In genomic region chr3:10262027-10262426, GRCh38 we compare ENCODE assay signal across 17 cellular contexts. TPM values are rescaled to one million over a fixed set of nuclear protein-coding genes. Genes with fewer than 3 reads are reported as not detected.
A peak's percentile ranks its signal among the peaks of the same experiment; 100 is the strongest.
DNase-seq lines count a peak whose midpoint lies in the region; ATAC-seq and TF ChIP-seq lines count a peak whose summit lies in the region.
"Had no signal": no experiment of that assay in that cellular context is flagged by ENCODE, and none has a peak within 500 bp of the region (broad histone marks: within the 10 kb centered on the region; RNA-seq: fewer than 3 reads in every experiment).

No MANE protein-coding gene starts in this region.

- CTCF ChIA-PET in PC-9 (lab: Charles Lee): no interaction called here

- POLR2A ChIA-PET in activated naive CD8-positive, alpha-beta T cell treated with anti-CD3 and anti-CD28 coated beads, Interleukin-2, amount 10 ng/mL, durations not matched to agents 7 days and 5 days (lab: Charles Lee): interaction anchor here (0.7 kb wide), 2 partner anchors 7 to 106 kb away, joined by 3 to 5 read pairs; no protein-coding TSS in a partner anchor
- POLR2A ChIA-PET in PC-9 (lab: Charles Lee; ENCODE audit: unreplicated experiment): no interaction called here

- ATAC-seq in stimulated activated naive CD8-positive, alpha-beta T cell treated with anti-CD3 and anti-CD28 coated beads, Interleukin-15, Interleukin-2, amounts not matched to agents 100 U/mL and 50 U/mL, for 24 hours: no peak
- no peak for ATAC-seq in activated naive CD8-positive, alpha-beta T cell treated with anti-CD3 and anti-CD28 coated beads, Interleukin-2, amount 10 ng/mL, durations not matched to agents 7 days and 5 days (ENCODE audit: low read depth)
- no peak for ATAC-seq in natural killer cell
- ATAC-seq in HG03039 (IDR thresholded peaks at IDR 0.05; ENCODE audit: unreplicated experiment): no peak
- ATAC-seq: activated CD4-positive, CD25-positive, alpha-beta regulatory T cell treated with anti-CD3 and anti-CD28 coated beads, Interleukin-2, amount 50 U/mL, for 24 hours had no signal

- H3K9me3 Mint-ChIP-seq in stimulated activated naive CD8-positive, alpha-beta T cell treated with anti-CD3 and anti-CD28 coated beads, Interleukin-15, Interleukin-2, amounts not matched to agents 100 ng/mL and 50 ng/mL, for 24 hours: no peaks in the 10 kb centered on the region
- no peaks in the 10 kb centered on the region for H3K9me3 Mint-ChIP-seq in activated naive CD8-positive, alpha-beta T cell treated with anti-CD3 and anti-CD28 coated beads, Interleukin-2, amount 10 ng/mL, durations not matched to agents 7 days and 5 days
- no peaks in the 10 kb centered on the region for H3K9me3 Mint-ChIP-seq in natural killer cell

- peaks cover 70% of the 10 kb centered on the region for H3K36me3 Mint-ChIP-seq in stimulated activated naive CD8-positive, alpha-beta T cell treated with anti-CD3 and anti-CD28 coated beads, Interleukin-15, Interleukin-2, amounts not matched to agents 100 ng/mL and 50 ng/mL, for 24 hours (ENCODE audit: low read depth)
- peaks cover 39% of the 10 kb centered on the region for H3K36me3 Mint-ChIP-seq in activated naive CD8-positive, alpha-beta T cell treated with anti-CD3 and anti-CD28 coated beads, Interleukin-2, amount 10 ng/mL, durations not matched to agents 7 days and 5 days
- peaks cover 27% of the 10 kb centered on the region for H3K36me3 Mint-ChIP-seq in natural killer cell

- no peak overlapping the region for H3K27ac ChIP-seq in PC-9
- H3K27ac ChIP-seq: ascending aorta, colonic mucosa, thoracic aorta had no signal

- DNase-seq in stimulated activated naive CD8-positive, alpha-beta T cell treated with anti-CD3 and anti-CD28 coated beads, Interleukin-15, Interleukin-2, amounts not matched to agents 100 U/mL and 50 U/mL, for 24 hours: no peak
- DNase-seq in activated naive CD8-positive, alpha-beta T cell treated with anti-CD3 and anti-CD28 coated beads, Interleukin-2, amount 10 ng/mL, durations not matched to agents 7 days and 5 days: no peak
- DNase-seq in natural killer cell (no peak), PC-9 (no peak), GM19240 (ENCODE audit: insufficient read length, low spot score) (no peak)
- DNase-seq: AML-193, colonic mucosa, DMS 273 treated with DMSO at 0.1 percent for 48 hours, NCI-H1930, NCI-H446 treated with DMSO at 0.1 percent for 48 hours had no signal

- no peak overlapping the region for H2AFZ ChIP-seq in PC-9

- H3F3A ChIP-seq in PC-9 (ENCODE audit: insufficient read depth, low read depth): peaks cover 3% of the 10 kb centered on the region; the same call in 1 of the 2 replicates

- H3K4me1 ChIP-seq in PC-9 (replicated peaks; ENCODE audit: insufficient read depth): no peaks in the 10 kb centered on the region
- H3K4me1 ChIP-seq: ascending aorta, colonic mucosa had no signal

- no TSS peak for BruUV-seq in PC-9 (replicated peaks; lab: Mats Ljungman, UMichigan)

- H3K4me3 Mint-ChIP-seq in stimulated activated naive CD8-positive, alpha-beta T cell treated with anti-CD3 and anti-CD28 coated beads, Interleukin-15, Interleukin-2, amounts not matched to agents 100 ng/mL and 50 ng/mL, for 24 hours: no peak overlapping the region
- H3K4me3 Mint-ChIP-seq in activated naive CD8-positive, alpha-beta T cell treated with anti-CD3 and anti-CD28 coated beads, Interleukin-2, amount 10 ng/mL, durations not matched to agents 7 days and 5 days: no peak overlapping the region
- H3K4me3 Mint-ChIP-seq in natural killer cell: no peak overlapping the region

- peaks cover 73% of the 10 kb centered on the region for H3K4me1 Mint-ChIP-seq in stimulated activated naive CD8-positive, alpha-beta T cell treated with anti-CD3 and anti-CD28 coated beads, Interleukin-15, Interleukin-2, amounts not matched to agents 100 ng/mL and 50 ng/mL, for 24 hours (ENCODE audit: low read depth)
- H3K4me1 Mint-ChIP-seq in activated naive CD8-positive, alpha-beta T cell treated with anti-CD3 and anti-CD28 coated beads, Interleukin-2, amount 10 ng/mL, durations not matched to agents 7 days and 5 days: peaks cover 40% of the 10 kb centered on the region
- H3K4me1 Mint-ChIP-seq in natural killer cell: peaks cover 64 to 69% of the 10 kb centered on the region in 2 donors

- H3K27ac Mint-ChIP-seq in stimulated activated naive CD8-positive, alpha-beta T cell treated with anti-CD3 and anti-CD28 coated beads, Interleukin-15, Interleukin-2, amounts not matched to agents 100 ng/mL and 50 ng/mL, for 24 hours: peak overlapping the region; percentile 66
- peak overlapping the region; percentile 4 for H3K27ac Mint-ChIP-seq in activated naive CD8-positive, alpha-beta T cell treated with anti-CD3 and anti-CD28 coated beads, Interleukin-2, amount 10 ng/mL, durations not matched to agents 7 days and 5 days
- H3K27ac Mint-ChIP-seq in natural killer cell: peak overlapping the region; percentile 75 to 83

- no peak overlapping the region for H3K4me3 ChIP-seq in PC-9
- H3K4me3 ChIP-seq: ascending aorta, colonic mucosa, thoracic aorta had no signal

- no peaks in the 10 kb centered on the region for H3K27me3 Mint-ChIP-seq in stimulated activated naive CD8-positive, alpha-beta T cell treated with anti-CD3 and anti-CD28 coated beads, Interleukin-15, Interleukin-2, amounts not matched to agents 100 ng/mL and 50 ng/mL, for 24 hours
- no peaks in the 10 kb centered on the region for H3K27me3 Mint-ChIP-seq in activated naive CD8-positive, alpha-beta T cell treated with anti-CD3 and anti-CD28 coated beads, Interleukin-2, amount 10 ng/mL, durations not matched to agents 7 days and 5 days
- H3K27me3 Mint-ChIP-seq in natural killer cell (ENCODE audit: low read depth in 2 of 2): no peaks in the 10 kb centered on the region

- H3K27me3 ChIP-seq in PC-9 (ENCODE audit: insufficient read depth, low read depth): no peaks in the 10 kb centered on the region
- H3K27me3 ChIP-seq: ascending aorta, colonic mucosa had no signal

- H3K9me3 ChIP-seq in PC-9 (ENCODE audit: insufficient read depth, low read depth): no peaks in the 10 kb centered on the region
- H3K9me3 ChIP-seq: ascending aorta, colonic mucosa, thoracic aorta had no signal

- H3K9me2 ChIP-seq in PC-9 (ENCODE audit: insufficient read depth): no peaks in the 10 kb centered on the region

- no peak overlapping the region for H3K4me2 ChIP-seq in PC-9

- H3K36me3 ChIP-seq in PC-9 (ENCODE audit: low read depth): peaks cover 24% of the 10 kb centered on the region; the same call in 1 of the 2 replicates
- H3K36me3 ChIP-seq: colonic mucosa had no signal

- H3K79me2 ChIP-seq in PC-9 (ENCODE audit: low read depth): peaks cover 23% of the 10 kb centered on the region

- H4K20me1 ChIP-seq in PC-9 (ENCODE audit: insufficient read depth): peaks cover 11% of the 10 kb centered on the region

- intact Hi-C loops in natural killer cell (cut with micrococcal nuclease) (no loop called here), PC-9 (cut with micrococcal nuclease; ENCODE audit: unreplicated experiment) (no loop called here)

- TF ChIP-seq CTCF in natural killer cell (IDR thresholded peaks at IDR 0.05) (no peak), PC-9 (conservative IDR thresholded peaks at IDR 0.05) (no peak)

RNA-seq across cellular contexts. Expression of gene TATDN2, which starts 13.8 kb away (rescaled TPM):
- total RNA-seq in activated naive CD8-positive, alpha-beta T cell treated with anti-CD3 and anti-CD28 coated beads, Interleukin-2, amount 10 ng/mL, durations not matched to agents 7 days and 5 days: 10 to 100 TPM; 55.4 to 67.4 TPM
- 10 to 100 TPM; 75.6 to 99.4 (median 88.4) TPM for total RNA-seq in natural killer cell
- 27.3 and 34.0 TPM in 2 replicates for total RNA-seq in PC-9 (2021)

RNA-seq across cellular contexts. Expression of gene GHRL, which starts 30.7 kb away (rescaled TPM):
- under 1 TPM; 0.53 to 0.94 TPM for total RNA-seq in activated naive CD8-positive, alpha-beta T cell treated with anti-CD3 and anti-CD28 coated beads, Interleukin-2, amount 10 ng/mL, durations not matched to agents 7 days and 5 days
- total RNA-seq in natural killer cell (1 to 10 TPM; 1.4 to 2.6 (median 1.5) TPM), PC-9 (2021) (0.48 TPM in 1 of 2 replicates, not detected in the other)
- total RNA-seq: ascending aorta, endothelial cell of umbilical vein, fibroblast of villous mesenchyme had no signal

RNA-seq across cellular contexts. Expression of gene SEC13, which starts 58.9 kb away (rescaled TPM):
- total RNA-seq in activated naive CD8-positive, alpha-beta T cell treated with anti-CD3 and anti-CD28 coated beads, Interleukin-2, amount 10 ng/mL, durations not matched to agents 7 days and 5 days: 10 to 100 TPM; 71.6 to 74.2 TPM
- total RNA-seq in natural killer cell: 100 to 1,000 TPM in 1 of 3 donors, 10 to 100 TPM in 2; 88.6 to 105 (median 99.3) TPM
- 113 and 121 TPM in 2 replicates for total RNA-seq in PC-9 (2021)

Comparison
In these comparisons a context has a peak if more than half of its experiments do, and no peak if none do; other contexts are left out.
1. H3K27ac Mint-ChIP-seq: peak in every context shown above with its lines; median percentile 79 in natural killer cell; 66 in stimulated activated naive CD8-positive, alpha-beta T cell treated with anti-CD3 and anti-CD28 coated beads, Interleukin-15, Interleukin-2, amounts not matched to agents 100 ng/mL and 50 ng/mL, for 24 hours; 4 in activated naive CD8-positive, alpha-beta T cell treated with anti-CD3 and anti-CD28 coated beads, Interleukin-2, amount 10 ng/mL, durations not matched to agents 7 days and 5 days.